Comparison of ENCODE assay signal across 9 cellular contexts in genomic region chr1:17539202-17539525, GRCh38. TPM values are rescaled to one million over a fixed set of nuclear protein-coding genes. Genes with fewer than 3 reads are reported as not detected.
DNase-seq lines count a peak whose midpoint lies in the region; ATAC-seq and TF ChIP-seq lines count a peak whose summit lies in the region.
"Had no signal": no experiment of that assay in that cellular context is flagged by ENCODE, and none has a peak within 500 bp of the region (broad histone marks: within the 10 kb centered on the region; RNA-seq: fewer than 3 reads in every experiment).

No MANE protein-coding gene starts in this region.

- H3K4me1 ChIP-seq in heart right ventricle (peaks cover 3 to 28% (median 13%) of the 10 kb centered on the region in 9 donors), aorta (ENCODE audit: control insufficient read depth in 1 of 2, insufficient read depth in 2 of 2, low read length in 2 of 2) (peaks cover 0 to 4% of the 10 kb centered on the region in 2 donors)

- H3K9me3 ChIP-seq in heart right ventricle (no peaks in the 10 kb centered on the region), aorta (ENCODE audit: control insufficient read depth, low read length) (no peaks in the 10 kb centered on the region)

- ATAC-seq in heart right ventricle (peak in 2 of 8 donors; percentile 3 to 4), left ventricle myocardium superior (no peak), aorta (ENCODE audit: low FRiP score) (no peak), left colon (no peak)

- H3K4me3 ChIP-seq in heart right ventricle (peak overlapping the region in 9 of 10 donors; percentile 37 to 74 (median 54)), aorta (ENCODE audit: low read length in 2 of 2) (peak overlapping the region; percentile 46 to 93)

- H3K27ac Mint-ChIP-seq in endothelial cell (ENCODE audit: unreplicated experiment) (peak overlapping the region; percentile 48), nephron progenitor cell (peak overlapping the region; percentile 74)
- H3K27ac Mint-ChIP-seq: natural killer cell treated with Interleukin-12 subunit alpha and Interleukin-12 subunit beta and Interleukin-15 and Interleukin-18, amount 100 ng/mL, for 72 hours had no signal

- peaks cover 7% of the 10 kb centered on the region for H3K4me1 Mint-ChIP-seq in endothelial cell (ENCODE audit: unreplicated experiment)
- H3K4me1 Mint-ChIP-seq in nephron progenitor cell, result peaks cover 48% of the 10 kb centered on the region

- intact Hi-C loops in heart right ventricle (cut with DNase I) (loop anchor here in 1 of 10 donors (5.0 kb wide), 1 partner anchor 48 kb away; no protein-coding TSS in a partner anchor), left ventricle myocardium superior (cut with micrococcal nuclease) (no loop called here), aorta (cut with DNase I) (loop anchor here in 1 of 2 donors (5.0 kb wide), 1 partner anchor 33 kb away; no protein-coding TSS in a partner anchor), left colon (cut with DNase I, micrococcal nuclease) (no loop called here)

- peak overlapping the region; percentile 86 for H3K4me3 Mint-ChIP-seq in endothelial cell (ENCODE audit: unreplicated experiment)
- peak overlapping the region; percentile 81 for H3K4me3 Mint-ChIP-seq in nephron progenitor cell
- H3K4me3 Mint-ChIP-seq: natural killer cell treated with Interleukin-12 subunit alpha and Interleukin-12 subunit beta and Interleukin-15 and Interleukin-18, amount 100 ng/mL, for 72 hours had no signal

- WGBS in heart right ventricle, 2 donors, result 5 to 8% methylated on average over 4 to 20 of the region's 20 CpGs
- 2 to 4% methylated on average over 16 to 20 of the region's 20 CpGs for WGBS in aorta, 2 donors

- H3K36me3 Mint-ChIP-seq in endothelial cell (ENCODE audit: low read depth, unreplicated experiment) (no peaks in the 10 kb centered on the region), nephron progenitor cell (ENCODE audit: low read depth) (no peaks in the 10 kb centered on the region)
- H3K36me3 Mint-ChIP-seq: natural killer cell treated with Interleukin-12 subunit alpha and Interleukin-12 subunit beta and Interleukin-15 and Interleukin-18, amount 100 ng/mL, for 72 hours had no signal

- no peak for TF ChIP-seq CTCF in heart right ventricle (IDR thresholded peaks at IDR 0.05)
- TF ChIP-seq CTCF in endothelial cell (IDR thresholded peaks at IDR 0.05; ENCODE audit: unreplicated experiment), result no peak
- no peak for TF ChIP-seq CTCF in nephron progenitor cell (IDR thresholded peaks at IDR 0.05)

- DNase-seq in heart right ventricle (no peak), left ventricle myocardium superior (no peak), endothelial cell (ENCODE audit: low spot score) (no peak), nephron progenitor cell (no peak), aorta (no peak), NCI-H128 (lab: John Stamatoyannopoulos, UW; ENCODE audit: unreplicated experiment) (no peak), NCI-H1048 (lab: John Stamatoyannopoulos, UW) (no peak), left colon (no peak)

- peaks cover 0 to 35% (median 0%) of the 10 kb centered on the region in 7 donors for H3K27me3 ChIP-seq in heart right ventricle
- H3K27me3 ChIP-seq in aorta (ENCODE audit: control insufficient read depth in 1 of 2, insufficient read depth in 2 of 2, low read length in 1 of 2), result no peaks in the 10 kb centered on the region

- H3K9me3 Mint-ChIP-seq in endothelial cell (ENCODE audit: unreplicated experiment) (no peaks in the 10 kb centered on the region), nephron progenitor cell (no peaks in the 10 kb centered on the region)
- H3K9me3 Mint-ChIP-seq: natural killer cell treated with Interleukin-12 subunit alpha and Interleukin-12 subunit beta and Interleukin-15 and Interleukin-18, amount 100 ng/mL, for 72 hours had no signal

- H3K36me3 ChIP-seq in heart right ventricle (no peaks in the 10 kb centered on the region), aorta (ENCODE audit: control insufficient read depth in 1 of 2, insufficient read depth in 2 of 2, low read length in 1 of 2) (no peaks in the 10 kb centered on the region)

- H3K27ac ChIP-seq in heart right ventricle, result peak overlapping the region; percentile 27 to 86 (median 81)
- peak overlapping the region; percentile 96 to 100 for H3K27ac ChIP-seq in aorta (ENCODE audit: low read depth in 1 of 2, low read length in 2 of 2)

- H3K27me3 Mint-ChIP-seq in endothelial cell (ENCODE audit: unreplicated experiment), result peaks cover 10% of the 10 kb centered on the region
- H3K27me3 Mint-ChIP-seq in nephron progenitor cell (ENCODE audit: low read depth, poor library complexity), result peaks cover 3% of the 10 kb centered on the region

RNA-seq across cellular contexts. Expression of gene ARHGEF10L, which starts 0.3 kb away (rescaled TPM):
- total RNA-seq in heart right ventricle, result 10 to 100 TPM; 45.4 to 65.0 (median 49.4) TPM
- polyA plus RNA-seq in heart right ventricle, result 10 to 100 TPM; 52.8 to 68.4 TPM
- 54.9 TPM for total RNA-seq in left ventricle myocardium superior
- 3.1 TPM for total RNA-seq in endothelial cell (ENCODE audit: unreplicated experiment)
- 100 to 1,000 TPM; 143 to 190 TPM for total RNA-seq in aorta
- 100 to 1,000 TPM in 1 of 2 donors, 10 to 100 TPM in 1; 24.0 to 122 TPM for polyA plus RNA-seq in aorta
- total RNA-seq in left colon, result 100 to 1,000 TPM in 1 of 2 donors, 10 to 100 TPM in 1; 91.0 to 151 TPM
- total RNA-seq: natural killer cell treated with Interleukin-12 subunit alpha and Interleukin-12 subunit beta and Interleukin-15 and Interleukin-18, amount 100 ng/mL, for 72 hours had no signal

Comparison
In these comparisons a context has a peak if more than half of its experiments do, and no peak if none do; other contexts are left out.
1. RNA of gene ARHGEF10L, which starts 0.3 kb away (total RNA-seq): 143 to 190 TPM in aorta, 91.0 to 151 TPM in left colon, 54.9 TPM in left ventricle myocardium superior (single experiment) and 45.4 to 65.0 TPM in heart right ventricle; 3.1 TPM in endothelial cell (single experiment); every median in the first group is over 10 times any median in the second.